In the genomic region with DNA sequence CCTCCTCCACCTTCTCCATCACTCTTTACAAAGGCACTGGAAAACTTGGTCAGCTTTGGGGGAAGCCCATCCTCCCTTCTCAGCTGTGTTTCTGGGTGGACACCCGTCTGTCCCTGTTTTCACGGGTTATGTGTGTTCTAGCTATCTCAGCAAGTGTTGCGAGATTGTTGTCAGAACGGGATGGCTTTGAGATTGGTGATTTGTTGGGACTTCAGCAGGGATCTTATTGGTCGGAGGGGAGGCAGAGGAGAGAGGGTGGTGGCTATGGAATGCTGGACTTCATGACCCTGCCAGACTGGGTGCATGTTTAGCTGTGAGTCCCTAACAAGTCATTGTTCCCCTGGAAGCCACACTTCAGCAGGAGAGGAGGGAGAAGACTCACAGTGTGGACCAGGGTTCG, we compare ENCODE assay signal across 14 cellular contexts. TPM values are rescaled to one million over a fixed set of nuclear protein-coding genes. Genes with fewer than 3 reads are reported as not detected.
A peak's percentile ranks its signal among the peaks of the same experiment; 100 is the strongest.
DNase-seq lines count a peak whose midpoint lies in the region; ATAC-seq, FAIRE-seq and TF ChIP-seq lines count a peak whose summit lies in the region.
"Had no signal": no experiment of that assay in that cellular context is flagged by ENCODE, and none has a peak within 500 bp of the region (broad histone marks: within the 10 kb centered on the region; RNA-seq: fewer than 3 reads in every experiment).

No MANE protein-coding gene starts in this region.

- H3K23ac ChIP-seq in H1 (ENCODE audit: insufficient read length), result no peak overlapping the region
- H3K23ac ChIP-seq in trophoblast cell (ENCODE audit: low read length), result no peak overlapping the region

- POLR2A ChIA-PET in SK-N-SH (lab: Yijun Ruan, JAX) (interaction anchor here (0.6 to 3.4 kb wide), 2 partner anchors 15 to 137 kb away, joined by 3 to 19 read pairs; no protein-coding TSS in a partner anchor), H1 (lab: Charles Lee; ENCODE audit: partially characterized antibody) (interaction anchor here (5.7 to 25.7 kb wide), 3 partner anchors 13 to 89 kb away, joined by 29 to 588 read pairs (median 388); partner anchors contain the start of genes C12orf57, GNB3, GPR162 and P3H3)

- H4K12ac ChIP-seq in trophoblast cell (ENCODE audit: low read depth, low read length), result no peak overlapping the region

- H3K9me3 ChIP-seq in SK-N-SH (no peaks in the 10 kb centered on the region), SU-DHL-6 (ENCODE audit: insufficient read depth, low read length) (no peaks in the 10 kb centered on the region), H1 (ENCODE audit: insufficient read depth in 2 of 2, low read depth in 1 of 2, low read length in 1 of 2) (no peaks in the 10 kb centered on the region), trophoblast cell (ENCODE audit: insufficient read depth, low read depth, low read length) (no peaks in the 10 kb centered on the region)
- H3K9me3 ChIP-seq: stomach had no signal

- TF ChIP-seq EP300 in SK-N-SH (IDR thresholded peaks at IDR 0.05; ENCODE audit: borderline replicate concordance in 1 of 2, low read depth in 1 of 2, low read length in 1 of 2) (no peak), H1 (IDR thresholded peaks at IDR 0.05; ENCODE audit: borderline replicate concordance in 1 of 2, low read depth in 2 of 2, low read length in 2 of 2) (no peak)

- H3K14ac ChIP-seq in H1 (ENCODE audit: insufficient read length), result no peak overlapping the region
- H3K14ac ChIP-seq in trophoblast cell (ENCODE audit: low read length), result no peak overlapping the region

- H2BK20ac ChIP-seq in H1 (ENCODE audit: low read length), result no peak overlapping the region

- no peak for TF ChIP-seq RAD21 in SK-N-SH (IDR thresholded peaks at IDR 0.05; ENCODE audit: low read length)
- no peak for TF ChIP-seq RAD21 in H1 (IDR thresholded peaks at IDR 0.05 in 1 of 2, conservative IDR thresholded peaks at IDR 0.05 in 1 of 2; ENCODE audit: low read depth in 2 of 2, low read length in 2 of 2)

- H3K4me2 ChIP-seq in SK-N-SH, result peak overlapping the region; percentile 96
- no peak overlapping the region for H3K4me2 ChIP-seq in SU-DHL-6 (ENCODE audit: low read depth, low read length, poor library complexity, severe bottlenecking)
- H3K4me2 ChIP-seq in H1 (ENCODE audit: insufficient read depth in 1 of 2, low read depth in 2 of 2, low read length in 2 of 2), result no peak overlapping the region; a peak in 1 of 4 replicates
- H3K4me2 ChIP-seq in trophoblast cell (ENCODE audit: low read length), result no peak overlapping the region

- H4K91ac ChIP-seq in H1 (replicated peaks; ENCODE audit: insufficient read length, low read length) (no peak overlapping the region), trophoblast cell (ENCODE audit: low read depth, low read length) (no peak overlapping the region)

- no peaks in the 10 kb centered on the region for H3K9me2 ChIP-seq in SK-N-SH
- no peaks in the 10 kb centered on the region for H3K9me2 ChIP-seq in SU-DHL-6 (replicated peaks; ENCODE audit: insufficient read depth, low read length)

- H3K79me1 ChIP-seq in H1 (ENCODE audit: low read depth, low read length) (no peaks in the 10 kb centered on the region; the same call in 1 of the 2 replicates), trophoblast cell (ENCODE audit: low read length) (peaks cover 5% of the 10 kb centered on the region)

- H3K79me2 ChIP-seq in SK-N-SH (ENCODE audit: insufficient read depth) (peaks cover 53% of the 10 kb centered on the region), SU-DHL-6 (ENCODE audit: insufficient read depth, low read length) (peaks cover 40% of the 10 kb centered on the region), H1 (ENCODE audit: control insufficient read depth in 1 of 2, insufficient read depth in 2 of 2, low read length in 2 of 2) (peaks cover 0 to 29% of the 10 kb centered on the region in 2 experiments; a peak in 2 of 4 replicates), trophoblast cell (ENCODE audit: control insufficient read depth, insufficient read depth, low read length, poor library complexity) (peaks cover 4% of the 10 kb centered on the region)

- CTCF ChIA-PET in SK-N-SH (lab: Yijun Ruan, JAX) (interaction anchor here (1.8 to 19.4 kb wide), 5 partner anchors 14 to 101 kb away, joined by 5 to 225 read pairs (median 19); partner anchors contain the start of genes MLF2, P3H3, PTMS and SPSB2), H1 (lab: Charles Lee; ENCODE audit: partially characterized antibody) (interaction anchor here (0.6 to 19.8 kb wide), 8 partner anchors 15 to 273 kb away, joined by 3 to 292 read pairs (median 5); partner anchors contain the start of genes C12orf57, GNB3, MLF2 and P3H3)

- H3K4me1 ChIP-seq in SK-N-SH (ENCODE audit: control insufficient read depth in 1 of 2, insufficient read depth in 2 of 2, low read depth in 1 of 2, low read length in 1 of 2), result peaks cover 7 to 17% of the 10 kb centered on the region in 2 experiments
- H3K4me1 ChIP-seq in H1 (replicated peaks in 1 of 4; ENCODE audit: control insufficient read depth in 3 of 4, insufficient read depth in 4 of 4, low read length in 3 of 4), result peaks cover 0 to 14% (median 3%) of the 10 kb centered on the region in 4 experiments; a peak in 5 of 7 replicates
- H3K4me1 ChIP-seq in trophoblast cell (ENCODE audit: control insufficient read depth in 1 of 2, insufficient read depth in 2 of 2, low read length in 2 of 2), result peaks cover 14 to 15% of the 10 kb centered on the region in 2 experiments

- TF ChIP-seq POLR2A in H1 (IDR thresholded peaks at IDR 0.05; ENCODE audit: control extremely low read depth in 1 of 2, low read depth in 2 of 2, low read length in 2 of 2), result no peak

- no peak overlapping the region for H3K18ac ChIP-seq in H1 (ENCODE audit: extremely low read depth, low read length)
- no peak overlapping the region for H3K18ac ChIP-seq in trophoblast cell (ENCODE audit: low read length)

- no peak for FAIRE-seq in H1 (lab: Jason Lieb, UNC)
- FAIRE-seq: GM18507 had no signal

- H3K4ac ChIP-seq in H1 (replicated peaks; ENCODE audit: insufficient read length, low read depth, low read length), result no peak overlapping the region
- no peak overlapping the region for H3K4ac ChIP-seq in trophoblast cell (ENCODE audit: low read depth, low read length)

- H3K27ac ChIP-seq in SK-N-SH (ENCODE audit: low read depth in 2 of 2, low read length in 1 of 2), result peak overlapping the region in 1 of 2 experiments; percentile 81; a peak in 2 of 4 replicates
- no peak overlapping the region for H3K27ac ChIP-seq in SU-DHL-6 (ENCODE audit: low read depth, low read length)
- no peak overlapping the region for H3K27ac ChIP-seq in H1 (ENCODE audit: low read depth, low read length)
- H3K27ac ChIP-seq in trophoblast cell (ENCODE audit: low read depth, low read length), result no peak overlapping the region

- H4K5ac ChIP-seq in H1 (ENCODE audit: insufficient read length, low read depth, low read length), result no peak overlapping the region

- H2BK5ac ChIP-seq in H1 (ENCODE audit: low read depth, low read length) (no peak overlapping the region), trophoblast cell (ENCODE audit: low read depth, low read length, poor library complexity) (no peak overlapping the region)

- H4K20me1 ChIP-seq in SK-N-SH (ENCODE audit: insufficient read depth) (no peaks in the 10 kb centered on the region; the same call in 1 of the 2 replicates), SU-DHL-6 (ENCODE audit: low read depth, low read length) (no peaks in the 10 kb centered on the region), H1 (replicated peaks in 1 of 2; ENCODE audit: control insufficient read depth in 1 of 2, insufficient read depth in 2 of 2, low read length in 2 of 2) (peaks cover 0 to 5% of the 10 kb centered on the region in 2 experiments)

- ATAC-seq in SK-N-SH treated with all-trans-retinoic acid at 6 μM for 48 hours (no peak), HG03521 (IDR thresholded peaks at IDR 0.05; ENCODE audit: unreplicated experiment) (no peak)
- ATAC-seq: Right ventricle myocardium inferior had no signal

- 86% methylated on average over 6 of the region's 6 CpGs for WGBS in SK-N-SH (ENCODE audit: low lambda C conversion rate)
- WGBS in H1 (ENCODE audit: extremely low coverage in 1 of 2, insufficient coverage in 1 of 2, insufficient read length in 1 of 2, insufficient replicate concordance in 2 of 2, low coverage in 1 of 2, low lambda C conversion rate in 2 of 2, missing lambda C conversion rate in 1 of 2), 2 experiments, result 88% methylated on average over 6 of the region's 6 CpGs; no CpG with 5 or more reads in 1 of the 2 experiments
- WGBS in trophoblast cell (ENCODE audit: extremely low coverage, insufficient coverage, insufficient read length), result no CpG with 5 or more reads among the region's 6 CpGs

- no peak overlapping the region for H4K8ac ChIP-seq in H1 (ENCODE audit: extremely low read depth, insufficient read depth, low read length)
- H4K8ac ChIP-seq in trophoblast cell (ENCODE audit: low read depth, low read length), result no peak overlapping the region

- H2AK5ac ChIP-seq in H1 (ENCODE audit: low read depth, low read length) (no peak overlapping the region), trophoblast cell (ENCODE audit: low read length) (no peak overlapping the region)

- H3K4me3 ChIP-seq in SK-N-SH (ENCODE audit: low read depth in 2 of 2, low read length in 1 of 2) (peak overlapping the region in 1 of 2 experiments; percentile 70; a peak in 1 of 4 replicates), SU-DHL-6 (ENCODE audit: insufficient read depth, low read length, poor library complexity, severe bottlenecking) (no peak overlapping the region), H1 (ENCODE audit: extremely low read depth in 1 of 4, insufficient read depth in 2 of 4, low read depth in 3 of 4, low read length in 4 of 4) (no peak overlapping the region), trophoblast cell (ENCODE audit: low read depth, low read length) (no peak overlapping the region)

- H3K36me3 ChIP-seq in SK-N-SH (replicated peaks in 1 of 2; ENCODE audit: control insufficient read depth in 1 of 2, insufficient read depth in 2 of 2, low read length in 1 of 2), result peaks cover 23 to 48% of the 10 kb centered on the region in 2 experiments
- 0 out of 2 replicates have a peak, but pooled peaks cover 5% of the 10 kb centered on the region for H3K36me3 ChIP-seq in SU-DHL-6 (ENCODE audit: low read length)
- peaks cover 10 to 37% (median 36%) of the 10 kb centered on the region in 4 experiments for H3K36me3 ChIP-seq in H1 (ENCODE audit: control insufficient read depth in 2 of 4, insufficient read depth in 4 of 4, low read length in 3 of 4)
- H3K36me3 ChIP-seq in trophoblast cell (ENCODE audit: control insufficient read depth in 1 of 2, insufficient read depth in 2 of 2, low read length in 2 of 2), result peaks cover 30 to 47% of the 10 kb centered on the region in 2 experiments

- H3K9ac ChIP-seq in SK-N-SH (peak overlapping the region; percentile 65; the same call in 1 of the 2 replicates), SU-DHL-6 (ENCODE audit: low read length) (peak overlapping the region; percentile 93; the same call in 1 of the 2 replicates), H1 (replicated peaks in 1 of 4; ENCODE audit: extremely low read depth in 1 of 4, low read depth in 3 of 4, low read length in 3 of 4) (no peak overlapping the region), trophoblast cell (ENCODE audit: low read length) (peak overlapping the region; percentile 1)

- TF ChIP-seq CTCF in SK-N-SH (IDR thresholded peaks at IDR 0.05), result no peak
- TF ChIP-seq CTCF in SU-DHL-6 (IDR thresholded peaks at IDR 0.05; ENCODE audit: insufficient read depth, low read length, poor library complexity, severe bottlenecking), result no peak
- no peak for TF ChIP-seq CTCF in H1 (IDR thresholded peaks at IDR 0.05; ENCODE audit: control extremely low read depth in 1 of 3, insufficient read depth in 1 of 3, low read depth in 1 of 3, low read length in 3 of 3)

- H2BK12ac ChIP-seq in H1 (ENCODE audit: low read depth, low read length) (0 out of 2 replicates have a peak overlapping the region, but pooled peaks have one; percentile 10), trophoblast cell (ENCODE audit: low read length) (no peak overlapping the region)

- H3K23me2 ChIP-seq in H1 (ENCODE audit: low read depth, low read length), result peaks cover 11% of the 10 kb centered on the region

- H3K27me3 ChIP-seq in SK-N-SH (ENCODE audit: insufficient read depth), result no peaks in the 10 kb centered on the region
- no peaks in the 10 kb centered on the region for H3K27me3 ChIP-seq in SU-DHL-6 (ENCODE audit: low read length)
- no peaks in the 10 kb centered on the region for H3K27me3 ChIP-seq in H1 (replicated peaks in 1 of 4; ENCODE audit: control insufficient read depth in 3 of 4, extremely low read depth in 1 of 4, insufficient read depth in 3 of 4, low read length in 3 of 4)
- H3K27me3 ChIP-seq in trophoblast cell (ENCODE audit: insufficient read depth, low read length), result no peaks in the 10 kb centered on the region
- H3K27me3 ChIP-seq: stomach had no signal

- no peak overlapping the region for H2AFZ ChIP-seq in SK-N-SH (ENCODE audit: low read depth)
- no peak overlapping the region for H2AFZ ChIP-seq in SU-DHL-6 (ENCODE audit: low read depth, low read length, severe bottlenecking)
- H2AFZ ChIP-seq in H1 (ENCODE audit: low read length), result no peak overlapping the region
- no peak overlapping the region for H2AFZ ChIP-seq in trophoblast cell (ENCODE audit: insufficient read depth, low read length, poor library complexity)

- DNase-seq in SK-N-SH (no peak), H1 (ENCODE audit: low read depth in 1 of 2, low spot score in 2 of 2) (no peak), trophoblast cell (no peak), DMS79 treated with DMSO at 0.1 percent for 48 hours (lab: John Stamatoyannopoulos, UW) (no peak), GDM1 (lab: John Stamatoyannopoulos, UW) (no peak)
- DNase-seq: 8988T, hippocampal formation, NCI-H2081 treated with DMSO at 0.1 percent for 48 hours, stomach had no signal

- H3F3A ChIP-seq in SK-N-SH (replicated peaks; ENCODE audit: insufficient read depth) (peaks cover 18% of the 10 kb centered on the region), SU-DHL-6 (ENCODE audit: insufficient read depth) (0 out of 2 replicates have a peak, but pooled peaks cover 4% of the 10 kb centered on the region)

- H2BK120ac ChIP-seq in H1 (replicated peaks; ENCODE audit: low read depth, low read length), result no peak overlapping the region
- H2BK120ac ChIP-seq in trophoblast cell (ENCODE audit: insufficient read depth, low read length, poor library complexity), result no peak overlapping the region

- no peak overlapping the region for H3K56ac ChIP-seq in H1 (replicated peaks; ENCODE audit: insufficient read length, low read depth, low read length)

- H2BK15ac ChIP-seq in H1 (ENCODE audit: low read length), result no peak overlapping the region

RNA-seq across cellular contexts. Expression of gene USP5, which starts 2.1 kb away (rescaled TPM):
- polyA plus RNA-seq in SK-N-SH (2012; rRNA removed), result 97.2 and 100 TPM in 2 replicates
- 46.4 and 64.2 TPM in 2 replicates for polyA plus RNA-seq in SK-N-SH (2012; cell fraction: cytosol; rRNA removed)
- 203 and 208 TPM in 2 replicates for polyA plus RNA-seq in SK-N-SH (2012; cell fraction: nucleus; rRNA removed)
- 148 and 159 TPM in 2 replicates for total RNA-seq in H1 (2021; fragmentation: NEBNext Ultra II Directional; extraction: Animal tissue kit (Norgen Biotek cat#: 25700))
- polyA plus RNA-seq in H1 (2011; rRNA removed), result 66.5 and 83.9 TPM in 2 replicates
- polyA plus RNA-seq in H1 (2011; cell fraction: cytosol; rRNA removed), result 90.3 TPM
- 161 TPM for polyA plus RNA-seq in H1 (2011; cell fraction: nucleus; rRNA removed)
- 75.8 to 102 TPM (median 96.4 TPM) in 4 replicates for polyA plus RNA-seq in H1 (2012, experiment 1 of 2)
- polyA plus RNA-seq in H1 (2012, experiment 2 of 2), result 103 TPM
- 86.0 TPM for polyA plus RNA-seq in H1 (2013, experiment 1 of 2)
- 70.7 TPM for polyA plus RNA-seq in H1 (2013, experiment 2 of 2)
- 132 and 136 TPM in 2 replicates for polyA minus RNA-seq in H1 (2011; rRNA and poly(A)+ RNA removed)
- 57.0 TPM for polyA minus RNA-seq in H1 (2011; cell fraction: cytosol; rRNA and poly(A)+ RNA removed)
- 43.7 TPM for polyA minus RNA-seq in H1 (2011; cell fraction: nucleus; rRNA and poly(A)+ RNA removed)
- 96.6 and 101 TPM in 2 replicates for polyA plus RNA-seq in trophoblast cell (2013)

RNA-seq across cellular contexts. Expression of gene CDCA3, which starts 3.0 kb away (rescaled TPM):
- polyA plus RNA-seq in SK-N-SH (2012; rRNA removed) (33.0 and 34.0 TPM in 2 replicates), H1 (2011; rRNA removed) (71.2 and 77.0 TPM in 2 replicates)
- polyA plus RNA-seq in SK-N-SH (2012; cell fraction: cytosol; rRNA removed), result 18.8 and 25.0 TPM in 2 replicates
- polyA plus RNA-seq in SK-N-SH (2012; cell fraction: nucleus; rRNA removed), result 49.3 and 55.0 TPM in 2 replicates
- 47.4 and 47.7 TPM in 2 replicates for total RNA-seq in H1 (2021; fragmentation: NEBNext Ultra II Directional; extraction: Animal tissue kit (Norgen Biotek cat#: 25700))
- 75.6 TPM for polyA plus RNA-seq in H1 (2011; cell fraction: cytosol; rRNA removed)
- 85.8 TPM for polyA plus RNA-seq in H1 (2011; cell fraction: nucleus; rRNA removed)
- 46.7 to 59.8 TPM (median 55.0 TPM) in 4 replicates for polyA plus RNA-seq in H1 (2012, experiment 1 of 2)
- 40.3 TPM for polyA plus RNA-seq in H1 (2012, experiment 2 of 2)
- polyA plus RNA-seq in H1 (2013, experiment 1 of 2), result 51.4 TPM
- polyA plus RNA-seq in H1 (2013, experiment 2 of 2), result 48.1 TPM
- 21.4 and 28.2 TPM in 2 replicates for polyA minus RNA-seq in H1 (2011; rRNA and poly(A)+ RNA removed)
- polyA minus RNA-seq in H1 (2011; cell fraction: cytosol; rRNA and poly(A)+ RNA removed), result 27.6 TPM
- 55.8 TPM for polyA minus RNA-seq in H1 (2011; cell fraction: nucleus; rRNA and poly(A)+ RNA removed)
- 68.6 and 69.9 TPM in 2 replicates for polyA plus RNA-seq in trophoblast cell (2013)

RNA-seq across cellular contexts. Expression of gene TPI1, which starts 13.3 kb away (rescaled TPM):
- polyA plus RNA-seq in SK-N-SH (2012; rRNA removed) (1,175 and 1,316 TPM in 2 replicates), H1 (2011; rRNA removed) (2,591 and 3,018 TPM in 2 replicates)
- 1,053 and 1,239 TPM in 2 replicates for polyA plus RNA-seq in SK-N-SH (2012; cell fraction: cytosol; rRNA removed)
- 674 and 733 TPM in 2 replicates for polyA plus RNA-seq in SK-N-SH (2012; cell fraction: nucleus; rRNA removed)
- 902 and 910 TPM in 2 replicates for total RNA-seq in H1 (2021; fragmentation: NEBNext Ultra II Directional; extraction: Animal tissue kit (Norgen Biotek cat#: 25700))
- 1,965 TPM for polyA plus RNA-seq in H1 (2011; cell fraction: cytosol; rRNA removed)
- 2,364 TPM for polyA plus RNA-seq in H1 (2011; cell fraction: nucleus; rRNA removed)
- polyA plus RNA-seq in H1 (2012, experiment 1 of 2), result 941 to 1,281 TPM (median 1,168 TPM) in 4 replicates
- polyA plus RNA-seq in H1 (2012, experiment 2 of 2), result 1,637 TPM
- 844 TPM for polyA plus RNA-seq in H1 (2013, experiment 1 of 2)
- 780 TPM for polyA plus RNA-seq in H1 (2013, experiment 2 of 2)
- 2,114 and 2,462 TPM in 2 replicates for polyA minus RNA-seq in H1 (2011; rRNA and poly(A)+ RNA removed)
- 467 TPM for polyA minus RNA-seq in H1 (2011; cell fraction: cytosol; rRNA and poly(A)+ RNA removed)
- polyA minus RNA-seq in H1 (2011; cell fraction: nucleus; rRNA and poly(A)+ RNA removed), result 555 TPM
- polyA plus RNA-seq in trophoblast cell (2013), result 787 and 806 TPM in 2 replicates

RNA-seq across cellular contexts. Expression of gene GNB3, which starts 13.3 kb away (rescaled TPM):
- polyA plus RNA-seq in SK-N-SH (2012; rRNA removed) (12.9 and 13.8 TPM in 2 replicates), H1 (2011; rRNA removed) (9.9 and 13.9 TPM in 2 replicates)
- polyA plus RNA-seq in SK-N-SH (2012; cell fraction: cytosol; rRNA removed), result 1.6 and 3.0 TPM in 2 replicates
- polyA plus RNA-seq in SK-N-SH (2012; cell fraction: nucleus; rRNA removed), result 93.1 and 96.5 TPM in 2 replicates
- total RNA-seq in H1 (2021; fragmentation: NEBNext Ultra II Directional; extraction: Animal tissue kit (Norgen Biotek cat#: 25700)), result 9.0 and 9.9 TPM in 2 replicates
- 12.7 TPM for polyA plus RNA-seq in H1 (2011; cell fraction: cytosol; rRNA removed)
- polyA plus RNA-seq in H1 (2011; cell fraction: nucleus; rRNA removed), result 82.1 TPM
- 10.9 to 15.6 TPM (median 13.3 TPM) in 4 replicates for polyA plus RNA-seq in H1 (2012, experiment 1 of 2)
- polyA plus RNA-seq in H1 (2012, experiment 2 of 2), result 7.5 TPM
- polyA plus RNA-seq in H1 (2013, experiment 1 of 2), result 5.5 TPM
- polyA plus RNA-seq in H1 (2013, experiment 2 of 2), result 4.9 TPM
- 5.6 and 5.7 TPM in 2 replicates for polyA minus RNA-seq in H1 (2011; rRNA and poly(A)+ RNA removed)
- polyA minus RNA-seq in H1 (2011; cell fraction: cytosol; rRNA and poly(A)+ RNA removed), result 6.0 TPM
- 17.2 TPM for polyA minus RNA-seq in H1 (2011; cell fraction: nucleus; rRNA and poly(A)+ RNA removed)
- polyA plus RNA-seq in trophoblast cell (2013), result 2.1 and 2.5 TPM in 2 replicates

RNA-seq across cellular contexts. Expression of gene SPSB2, which starts 19.1 kb away (rescaled TPM):
- polyA plus RNA-seq in SK-N-SH (2012; rRNA removed) (16.9 and 19.6 TPM in 2 replicates), H1 (2011; rRNA removed) (23.2 and 31.6 TPM in 2 replicates)
- polyA plus RNA-seq in SK-N-SH (2012; cell fraction: cytosol; rRNA removed), result 9.4 and 14.5 TPM in 2 replicates
- polyA plus RNA-seq in SK-N-SH (2012; cell fraction: nucleus; rRNA removed), result 19.3 and 25.6 TPM in 2 replicates
- 13.0 and 13.9 TPM in 2 replicates for total RNA-seq in H1 (2021; fragmentation: NEBNext Ultra II Directional; extraction: Animal tissue kit (Norgen Biotek cat#: 25700))
- polyA plus RNA-seq in H1 (2011; cell fraction: cytosol; rRNA removed), result 24.2 TPM
- polyA plus RNA-seq in H1 (2011; cell fraction: nucleus; rRNA removed), result 22.2 TPM
- polyA plus RNA-seq in H1 (2012, experiment 1 of 2), result 9.9 to 18.8 TPM (median 17.2 TPM) in 4 replicates
- polyA plus RNA-seq in H1 (2012, experiment 2 of 2), result 15.5 TPM
- polyA plus RNA-seq in H1 (2013, experiment 1 of 2), result 7.8 TPM
- 7.7 TPM for polyA plus RNA-seq in H1 (2013, experiment 2 of 2)
- 4.0 and 5.7 TPM in 2 replicates for polyA minus RNA-seq in H1 (2011; rRNA and poly(A)+ RNA removed)
- 7.4 TPM for polyA minus RNA-seq in H1 (2011; cell fraction: cytosol; rRNA and poly(A)+ RNA removed)
- 9.1 TPM for polyA minus RNA-seq in H1 (2011; cell fraction: nucleus; rRNA and poly(A)+ RNA removed)
- polyA plus RNA-seq in trophoblast cell (2013), result 4.1 TPM in 2 replicates

Comparison
In these comparisons a context has a peak if more than half of its experiments do, and no peak if none do; other contexts are left out.
1. H3K9ac ChIP-seq: peak in SK-N-SH (single experiment), SU-DHL-6 (single experiment) and trophoblast cell (single experiment); none in H1 (0 of 4).